ENCODE assay signal across 18 cellular contexts in the genomic region with DNA sequence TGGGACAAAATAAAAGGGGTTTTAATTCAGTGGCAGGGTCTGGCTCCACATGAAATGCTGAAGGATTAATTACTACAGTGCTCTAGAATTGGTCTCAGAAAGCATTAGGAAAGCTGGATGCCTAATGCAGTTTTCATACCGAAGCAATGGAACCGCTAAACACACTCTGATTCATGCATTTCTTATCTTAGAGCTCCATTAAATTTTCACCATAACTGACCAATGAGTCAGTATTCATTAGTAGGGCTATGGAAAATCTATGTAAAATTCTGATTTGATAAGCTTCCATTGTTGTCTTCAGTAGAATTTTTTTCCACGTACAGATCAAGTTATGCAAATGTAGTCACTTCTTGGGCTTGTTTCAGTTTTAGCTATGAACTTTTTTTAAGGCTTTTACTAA.
A peak's percentile ranks its signal among the peaks of the same experiment; 100 is the strongest.
DNase-seq lines count a peak whose midpoint lies in the region; ATAC-seq, FAIRE-seq and TF ChIP-seq lines count a peak whose summit lies in the region.
"Had no signal": no experiment of that assay in that cellular context is flagged by ENCODE, and none has a peak within 500 bp of the region (broad histone marks: within the 10 kb centered on the region; RNA-seq: fewer than 3 reads in every experiment).

No MANE protein-coding gene starts in this region.

- H3K4me1 ChIP-seq in A549: no peaks in the 10 kb centered on the region
- H3K4me1 ChIP-seq: BE2C, upper lobe of left lung had no signal

- WGBS in A549 (ENCODE audit: missing lambda C conversion rate): 11% methylated on average over 3 of the region's 3 CpGs

- H3K9me3 Mint-ChIP-seq in natural killer cell: no peaks in the 10 kb centered on the region

- TF ChIP-seq RAD21 in A549 (conservative IDR thresholded peaks at IDR 0.05 in 1 of 2, IDR thresholded peaks at IDR 0.05 in 1 of 2): no peak

- POLR2A ChIA-PET in A549 (lab: Yijun Ruan, JAX): no interaction called here

- no peak for TF ChIP-seq EP300 in A549 (IDR thresholded peaks at IDR 0.05)

- DNase-seq in A549 (ENCODE audit: low read depth in 1 of 2, low spot score in 1 of 2) (peak in 1 of 2 experiments; percentile 2), HCEC 1CT (peak; percentile 68), amniotic stem cell (lab: John Stamatoyannopoulos, UW) (peak; percentile 48), glomerular visceral epithelial cell (ENCODE audit: extremely low spot score) (peak; percentile 24), natural killer cell (no peak), epidermal melanocyte (ENCODE audit: insufficient read length, low spot score) (no peak), NCI-H2081 treated with DMSO at 0.1 percent for 48 hours (lab: John Stamatoyannopoulos, UW) (no peak)
- DNase-seq in NK-92 treated with Interleukin-12 subunit alpha and Interleukin-12 subunit beta, amount 100 ng/mL, for 24 hours (lab: John Stamatoyannopoulos, UW): no peak
- DNase-seq: BE2C; dermis blood vessel endothelial cell; left cardiac atrium; naive thymus-derived CD4-positive, alpha-beta T cell; NCI-H1092 treated with DMSO at 0.1 percent for 48 hours; NCI-H446; spleen; upper lobe of left lung had no signal

- no peak for TF ChIP-seq POLR2A in A549 (IDR thresholded peaks at IDR 0.05; ENCODE audit: low read length)

- H3K4me3 ChIP-seq in A549: no peak overlapping the region
- H3K4me3 ChIP-seq: spleen, upper lobe of left lung had no signal

- H3K27ac ChIP-seq in A549: no peak overlapping the region
- H3K27ac ChIP-seq: spleen, upper lobe of left lung had no signal

- no peaks in the 10 kb centered on the region for H3K36me3 Mint-ChIP-seq in natural killer cell

- intact Hi-C loops in natural killer cell (cut with micrococcal nuclease): no loop called here

- FAIRE-seq in A549 (lab: Jason Lieb, UNC): no peak

- CTCF ChIA-PET in A549 (lab: Yijun Ruan, JAX): no interaction called here

- no peak overlapping the region for H3K27ac Mint-ChIP-seq in natural killer cell
- H3K27ac Mint-ChIP-seq: activated naive CD8-positive, alpha-beta T cell; naive thymus-derived CD4-positive, alpha-beta T cell had no signal

- no peaks in the 10 kb centered on the region for H3K27me3 Mint-ChIP-seq in natural killer cell (ENCODE audit: low read depth in 2 of 2)
- H3K27me3 Mint-ChIP-seq: activated naive CD8-positive, alpha-beta T cell; naive thymus-derived CD4-positive, alpha-beta T cell had no signal

- H3K9me3 ChIP-seq in A549: no peaks in the 10 kb centered on the region
- H3K9me3 ChIP-seq: BE2C, spleen, upper lobe of left lung had no signal

- TF ChIP-seq CTCF in A549 (IDR thresholded peaks at IDR 0.05): no peak
- no peak for TF ChIP-seq CTCF in natural killer cell (IDR thresholded peaks at IDR 0.05)

- H3K4me2 ChIP-seq in A549: peak overlapping the region; percentile 37; the same call in 1 of the 3 replicates

- no peak overlapping the region for H3K4me3 Mint-ChIP-seq in natural killer cell
- H3K4me3 Mint-ChIP-seq: activated naive CD8-positive, alpha-beta T cell; naive thymus-derived CD4-positive, alpha-beta T cell had no signal

- peaks cover 11 to 24% of the 10 kb centered on the region in 2 donors for H3K4me1 Mint-ChIP-seq in natural killer cell

- ATAC-seq in A549: peak in 1 of 2 experiments; percentile 46; a peak in 2 of 6 replicates
- no peak for ATAC-seq in natural killer cell
- ATAC-seq: HCT116; naive thymus-derived CD4-positive, alpha-beta T cell had no signal

TF ChIP-seq in A549, 52 proteins besides CTCF, POLR2A, EP300 and RAD21:
- TF ChIP-seq, protein P1, sequence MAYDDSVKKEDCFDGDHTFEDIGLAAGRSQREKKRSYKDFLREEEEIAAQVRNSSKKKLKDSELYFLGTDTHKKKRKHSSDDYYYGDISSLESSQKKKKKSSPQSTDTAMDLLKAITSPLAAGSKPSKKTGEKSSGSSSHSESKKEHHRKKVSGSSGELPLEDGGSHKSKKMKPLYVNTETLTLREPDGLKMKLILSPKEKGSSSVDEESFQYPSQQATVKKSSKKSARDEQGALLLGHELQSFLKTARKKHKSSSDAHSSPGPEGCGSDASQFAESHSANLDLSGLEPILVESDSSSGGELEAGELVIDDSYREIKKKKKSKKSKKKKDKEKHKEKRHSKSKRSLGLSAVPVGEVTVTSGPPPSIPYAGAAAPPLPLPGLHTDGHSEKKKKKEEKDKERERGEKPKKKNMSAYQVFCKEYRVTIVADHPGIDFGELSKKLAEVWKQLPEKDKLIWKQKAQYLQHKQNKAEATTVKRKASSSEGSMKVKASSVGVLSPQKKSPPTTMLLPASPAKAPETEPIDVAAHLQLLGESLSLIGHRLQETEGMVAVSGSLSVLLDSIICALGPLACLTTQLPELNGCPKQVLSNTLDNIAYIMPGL (CRISPR knock-in tag; IDR thresholded peaks at IDR 0.05; ENCODE audit: borderline replicate concordance): no peak
- TF ChIP-seq, protein P2, sequence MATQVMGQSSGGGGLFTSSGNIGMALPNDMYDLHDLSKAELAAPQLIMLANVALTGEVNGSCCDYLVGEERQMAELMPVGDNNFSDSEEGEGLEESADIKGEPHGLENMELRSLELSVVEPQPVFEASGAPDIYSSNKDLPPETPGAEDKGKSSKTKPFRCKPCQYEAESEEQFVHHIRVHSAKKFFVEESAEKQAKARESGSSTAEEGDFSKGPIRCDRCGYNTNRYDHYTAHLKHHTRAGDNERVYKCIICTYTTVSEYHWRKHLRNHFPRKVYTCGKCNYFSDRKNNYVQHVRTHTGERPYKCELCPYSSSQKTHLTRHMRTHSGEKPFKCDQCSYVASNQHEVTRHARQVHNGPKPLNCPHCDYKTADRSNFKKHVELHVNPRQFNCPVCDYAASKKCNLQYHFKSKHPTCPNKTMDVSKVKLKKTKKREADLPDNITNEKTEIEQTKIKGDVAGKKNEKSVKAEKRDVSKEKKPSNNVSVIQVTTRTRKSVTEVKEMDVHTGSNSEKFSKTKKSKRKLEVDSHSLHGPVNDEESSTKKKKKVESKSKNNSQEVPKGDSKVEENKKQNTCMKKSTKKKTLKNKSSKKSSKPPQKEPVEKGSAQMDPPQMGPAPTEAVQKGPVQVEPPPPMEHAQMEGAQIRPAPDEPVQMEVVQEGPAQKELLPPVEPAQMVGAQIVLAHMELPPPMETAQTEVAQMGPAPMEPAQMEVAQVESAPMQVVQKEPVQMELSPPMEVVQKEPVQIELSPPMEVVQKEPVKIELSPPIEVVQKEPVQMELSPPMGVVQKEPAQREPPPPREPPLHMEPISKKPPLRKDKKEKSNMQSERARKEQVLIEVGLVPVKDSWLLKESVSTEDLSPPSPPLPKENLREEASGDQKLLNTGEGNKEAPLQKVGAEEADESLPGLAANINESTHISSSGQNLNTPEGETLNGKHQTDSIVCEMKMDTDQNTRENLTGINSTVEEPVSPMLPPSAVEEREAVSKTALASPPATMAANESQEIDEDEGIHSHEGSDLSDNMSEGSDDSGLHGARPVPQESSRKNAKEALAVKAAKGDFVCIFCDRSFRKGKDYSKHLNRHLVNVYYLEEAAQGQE (IDR thresholded peaks at IDR 0.05): no peak
- TF ChIP-seq GATA3 (IDR thresholded peaks at IDR 0.05; ENCODE audit: borderline replicate concordance): no peak
- TF ChIP-seq, protein P3, sequence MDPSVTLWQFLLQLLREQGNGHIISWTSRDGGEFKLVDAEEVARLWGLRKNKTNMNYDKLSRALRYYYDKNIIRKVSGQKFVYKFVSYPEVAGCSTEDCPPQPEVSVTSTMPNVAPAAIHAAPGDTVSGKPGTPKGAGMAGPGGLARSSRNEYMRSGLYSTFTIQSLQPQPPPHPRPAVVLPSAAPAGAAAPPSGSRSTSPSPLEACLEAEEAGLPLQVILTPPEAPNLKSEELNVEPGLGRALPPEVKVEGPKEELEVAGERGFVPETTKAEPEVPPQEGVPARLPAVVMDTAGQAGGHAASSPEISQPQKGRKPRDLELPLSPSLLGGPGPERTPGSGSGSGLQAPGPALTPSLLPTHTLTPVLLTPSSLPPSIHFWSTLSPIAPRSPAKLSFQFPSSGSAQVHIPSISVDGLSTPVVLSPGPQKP (IDR thresholded peaks at IDR 0.05; ENCODE audit: low read depth, low read length): no peak
- TF ChIP-seq SREBF2 (IDR thresholded peaks at IDR 0.05): no peak
- no peak for TF ChIP-seq CEBPB (IDR thresholded peaks at IDR 0.05)
- TF ChIP-seq KDM5A (IDR thresholded peaks at IDR 0.05): no peak

Comparison
In these comparisons a context has a peak if more than half of its experiments do, and no peak if none do; other contexts are left out.
1. DNase-seq: peak in HCEC 1CT (single experiment), amniotic stem cell (single experiment) and glomerular visceral epithelial cell (single experiment); none in natural killer cell (single experiment), epidermal melanocyte (single experiment), NK-92 treated with Interleukin-12 subunit alpha and Interleukin-12 subunit beta, amount 100 ng/mL, for 24 hours (single experiment) and NCI-H2081 treated with DMSO at 0.1 percent for 48 hours (single experiment).